ENCODE assay signal across 1 cellular context in the genomic region with DNA sequence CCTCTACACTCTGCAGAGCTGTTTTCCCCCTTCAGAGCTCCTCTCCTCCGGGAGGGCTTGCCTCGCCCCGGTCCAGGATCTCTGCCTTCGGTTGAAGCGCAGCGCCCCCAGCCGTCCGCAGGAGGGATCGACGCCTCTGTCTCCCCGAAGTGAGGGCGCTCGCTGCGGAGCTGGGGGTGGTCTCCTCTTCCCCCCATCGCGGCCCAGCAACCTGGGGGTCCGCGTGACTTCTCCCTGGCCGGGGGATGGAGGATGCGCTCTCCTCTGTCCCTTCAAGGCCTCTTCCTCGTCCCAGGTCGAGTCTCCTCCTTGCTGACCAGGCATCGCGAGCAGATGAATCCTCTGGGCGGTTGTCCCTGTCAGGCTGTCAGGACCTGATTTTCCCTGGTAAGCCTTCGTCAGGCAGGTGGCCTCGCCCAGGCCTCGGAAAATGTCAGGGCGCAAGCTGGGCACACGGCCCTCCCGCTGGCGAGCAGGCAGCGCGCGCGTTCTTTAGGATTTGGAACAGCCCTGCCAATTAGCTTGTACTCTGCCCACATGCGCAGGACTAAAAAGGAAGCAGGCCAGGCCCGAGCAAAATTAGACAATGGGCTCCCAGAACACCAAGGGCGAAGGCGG.
TF ChIP-seq lines count a peak whose summit lies in the region.

No MANE protein-coding gene starts in this region.

TF ChIP-seq in HEK293, 187 proteins besides CTCF, POLR2A, EP300 and RAD21 (continued from another document):
- TF ChIP-seq, protein P1, sequence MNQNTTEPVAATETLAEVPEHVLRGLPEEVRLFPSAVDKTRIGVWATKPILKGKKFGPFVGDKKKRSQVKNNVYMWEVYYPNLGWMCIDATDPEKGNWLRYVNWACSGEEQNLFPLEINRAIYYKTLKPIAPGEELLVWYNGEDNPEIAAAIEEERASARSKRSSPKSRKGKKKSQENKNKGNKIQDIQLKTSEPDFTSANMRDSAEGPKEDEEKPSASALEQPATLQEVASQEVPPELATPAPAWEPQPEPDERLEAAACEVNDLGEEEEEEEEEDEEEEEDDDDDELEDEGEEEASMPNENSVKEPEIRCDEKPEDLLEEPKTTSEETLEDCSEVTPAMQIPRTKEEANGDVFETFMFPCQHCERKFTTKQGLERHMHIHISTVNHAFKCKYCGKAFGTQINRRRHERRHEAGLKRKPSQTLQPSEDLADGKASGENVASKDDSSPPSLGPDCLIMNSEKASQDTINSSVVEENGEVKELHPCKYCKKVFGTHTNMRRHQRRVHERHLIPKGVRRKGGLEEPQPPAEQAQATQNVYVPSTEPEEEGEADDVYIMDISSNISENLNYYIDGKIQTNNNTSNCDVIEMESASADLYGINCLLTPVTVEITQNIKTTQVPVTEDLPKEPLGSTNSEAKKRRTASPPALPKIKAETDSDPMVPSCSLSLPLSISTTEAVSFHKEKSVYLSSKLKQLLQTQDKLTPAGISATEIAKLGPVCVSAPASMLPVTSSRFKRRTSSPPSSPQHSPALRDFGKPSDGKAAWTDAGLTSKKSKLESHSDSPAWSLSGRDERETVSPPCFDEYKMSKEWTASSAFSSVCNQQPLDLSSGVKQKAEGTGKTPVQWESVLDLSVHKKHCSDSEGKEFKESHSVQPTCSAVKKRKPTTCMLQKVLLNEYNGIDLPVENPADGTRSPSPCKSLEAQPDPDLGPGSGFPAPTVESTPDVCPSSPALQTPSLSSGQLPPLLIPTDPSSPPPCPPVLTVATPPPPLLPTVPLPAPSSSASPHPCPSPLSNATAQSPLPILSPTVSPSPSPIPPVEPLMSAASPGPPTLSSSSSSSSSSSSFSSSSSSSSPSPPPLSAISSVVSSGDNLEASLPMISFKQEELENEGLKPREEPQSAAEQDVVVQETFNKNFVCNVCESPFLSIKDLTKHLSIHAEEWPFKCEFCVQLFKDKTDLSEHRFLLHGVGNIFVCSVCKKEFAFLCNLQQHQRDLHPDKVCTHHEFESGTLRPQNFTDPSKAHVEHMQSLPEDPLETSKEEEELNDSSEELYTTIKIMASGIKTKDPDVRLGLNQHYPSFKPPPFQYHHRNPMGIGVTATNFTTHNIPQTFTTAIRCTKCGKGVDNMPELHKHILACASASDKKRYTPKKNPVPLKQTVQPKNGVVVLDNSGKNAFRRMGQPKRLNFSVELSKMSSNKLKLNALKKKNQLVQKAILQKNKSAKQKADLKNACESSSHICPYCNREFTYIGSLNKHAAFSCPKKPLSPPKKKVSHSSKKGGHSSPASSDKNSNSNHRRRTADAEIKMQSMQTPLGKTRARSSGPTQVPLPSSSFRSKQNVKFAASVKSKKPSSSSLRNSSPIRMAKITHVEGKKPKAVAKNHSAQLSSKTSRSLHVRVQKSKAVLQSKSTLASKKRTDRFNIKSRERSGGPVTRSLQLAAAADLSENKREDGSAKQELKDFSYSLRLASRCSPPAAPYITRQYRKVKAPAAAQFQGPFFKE (tag by site-specific recombination; IDR thresholded peaks at IDR 0.05; ENCODE audit: borderline replicate concordance): no peak
- TF ChIP-seq ZNF274 (IDR thresholded peaks at IDR 0.05; ENCODE audit: low read length) (no peak), ZNF274 (tag by site-specific recombination; IDR thresholded peaks at IDR 0.05; ENCODE audit: borderline replicate concordance) (no peak), ZSCAN16 (tag by site-specific recombination; IDR thresholded peaks at IDR 0.05) (no peak), ZNF16 (tag by site-specific recombination; IDR thresholded peaks at IDR 0.05; ENCODE audit: low read depth) (no peak), ZBTB8A (tag by site-specific recombination; IDR thresholded peaks at IDR 0.05) (0 out of 2 replicates have a peak, but pooled peaks have one; percentile 9), ZNF341 (tag by site-specific recombination; IDR thresholded peaks at IDR 0.05; ENCODE audit: low read depth) (no peak), ZNF423 (tag by site-specific recombination; IDR thresholded peaks at IDR 0.05) (no peak), GLIS1 (tag by site-specific recombination; IDR thresholded peaks at IDR 0.05) (peak; percentile 42; the same call in 1 of the 2 replicates), ZFP41 (tag by site-specific recombination; IDR thresholded peaks at IDR 0.05; ENCODE audit: borderline replicate concordance) (no peak), ZNF311 (tag by site-specific recombination; IDR thresholded peaks at IDR 0.05; ENCODE audit: borderline replicate concordance) (no peak)
